ENCODE assay signal across 16 cellular contexts in genomic region chr5:81554647-81555046, GRCh38.
DNase-seq lines count a peak whose midpoint lies in the region; ATAC-seq, FAIRE-seq and TF ChIP-seq lines count a peak whose summit lies in the region.
"Had no signal": no experiment of that assay in that cellular context is flagged by ENCODE, and none has a peak within 500 bp of the region (broad histone marks: within the 10 kb centered on the region; RNA-seq: fewer than 3 reads in every experiment).

No MANE protein-coding gene starts in this region.

- peak overlapping the region; percentile 79 for H3K27ac ChIP-seq in endothelial cell of umbilical vein (ENCODE audit: insufficient read depth, low read depth, low read length)
- H3K27ac ChIP-seq: Peyer's patch had no signal

- intact Hi-C loops in endothelial cell of umbilical vein (cut with micrococcal nuclease): no loop called here

- H3K9me3 ChIP-seq in endothelial cell of umbilical vein (replicated peaks; ENCODE audit: control insufficient read depth, insufficient read depth, low read length): no peaks in the 10 kb centered on the region
- H3K9me3 ChIP-seq: Peyer's patch had no signal

- ATAC-seq in HG03571 (IDR thresholded peaks at IDR 0.05; ENCODE audit: unreplicated experiment): no peak
- ATAC-seq: CD8-positive, alpha-beta T cell; HCT116; K562 had no signal

- no peaks in the 10 kb centered on the region for H3K79me2 ChIP-seq in endothelial cell of umbilical vein (ENCODE audit: control insufficient read depth, insufficient read depth, low read length)

- BruUV-seq in endothelial cell of umbilical vein (replicated peaks; lab: Mats Ljungman, UMichigan): no TSS peak

- no peaks in the 10 kb centered on the region for H4K20me1 ChIP-seq in endothelial cell of umbilical vein (replicated peaks; ENCODE audit: control insufficient read depth, extremely low read depth, insufficient read depth, low read length)

- no peak for TF ChIP-seq POLR2A in endothelial cell of umbilical vein (IDR thresholded peaks at IDR 0.05; ENCODE audit: low read depth, low read length)

- no peak overlapping the region for H3K4me3 ChIP-seq in LNCaP clone FGC (ENCODE audit: low read depth, low read length)
- no peak overlapping the region for H3K4me3 ChIP-seq in endothelial cell of umbilical vein (replicated peaks in 1 of 3; ENCODE audit: insufficient read depth in 1 of 3, low read depth in 1 of 3, low read length in 3 of 3)
- H3K4me3 ChIP-seq: BLaER1 treated with 17β-estradiol and CSF1 and Interleukin-3, amounts not matched to agents 10 nM and 100 nM; K562; Peyer's patch had no signal

- FAIRE-seq in endothelial cell of umbilical vein (lab: Jason Lieb, UNC): no peak
- FAIRE-seq: K562 had no signal

- peak; percentile 5 for DNase-seq in NCI-H1436 (lab: John Stamatoyannopoulos, UW)
- DNase-seq in NCI-H1436 treated with DMSO at 0.1 percent for 48 hours (lab: John Stamatoyannopoulos, UW): no peak
- DNase-seq in LNCaP clone FGC (ENCODE audit: low read depth): peak; percentile 49
- peak; percentile 64 for DNase-seq in NCI-H748 (lab: John Stamatoyannopoulos, UW; ENCODE audit: unreplicated experiment)
- no peak for DNase-seq in endothelial cell of umbilical vein (ENCODE audit: low read depth, low spot score)
- DNase-seq in kidney glomerular epithelial cell (lab: John Stamatoyannopoulos, UW): no peak
- DNase-seq: CD8-positive, alpha-beta T cell; DMS79; GOT3; NCI-H446 treated with DMSO at 0.1 percent for 48 hours; Peyer's patch; T-helper 9 cell had no signal

- H2AFZ ChIP-seq in endothelial cell of umbilical vein (ENCODE audit: low read depth, low read length): no peak overlapping the region

- H3K9me1 ChIP-seq in endothelial cell of umbilical vein (replicated peaks; ENCODE audit: control insufficient read depth, extremely low read depth, insufficient read depth, low read length): no peaks in the 10 kb centered on the region

- dilution Hi-C loops in endothelial cell of umbilical vein (cut with MboI; ENCODE audit: extremely low pct_ligation_motif_present, low sequenced_read_pairs): no loop called here

- peak overlapping the region; percentile 97 for H3K4me2 ChIP-seq in endothelial cell of umbilical vein (ENCODE audit: insufficient read depth, low read length)

- TF ChIP-seq CTCF in LNCaP clone FGC (IDR thresholded peaks at IDR 0.05; ENCODE audit: control insufficient read depth, extremely low read depth, insufficient read depth): no peak
- no peak for TF ChIP-seq CTCF in endothelial cell of umbilical vein (IDR thresholded peaks at IDR 0.05; ENCODE audit: extremely low read depth in 1 of 2, insufficient read depth in 1 of 2, low read depth in 1 of 2, low read length in 2 of 2)

- peaks cover 28% of the 10 kb centered on the region for H3K4me1 ChIP-seq in endothelial cell of umbilical vein (ENCODE audit: control insufficient read depth, extremely low read depth, insufficient read depth, low read length)

- H3K27me3 ChIP-seq in endothelial cell of umbilical vein (ENCODE audit: control insufficient read depth in 2 of 2, insufficient read depth in 2 of 2, low read length in 2 of 2): no peaks in the 10 kb centered on the region
- H3K27me3 ChIP-seq: BLaER1 treated with 17β-estradiol and CSF1 and Interleukin-3, amounts not matched to agents 10 nM and 100 nM; Peyer's patch had no signal

- H3K9ac ChIP-seq in endothelial cell of umbilical vein (replicated peaks; ENCODE audit: extremely low read depth, insufficient read depth, low read length): no peak overlapping the region
- H3K9ac ChIP-seq: BLaER1 treated with 17β-estradiol and CSF1 and Interleukin-3, amounts not matched to agents 10 nM and 100 nM had no signal

- CTCF ChIA-PET in endothelial cell of umbilical vein (lab: Charles Lee): interaction anchor here (0.8 kb wide), 1 partner anchor 611 kb away, joined by 3 read pairs; no protein-coding TSS in a partner anchor

- POLR2A ChIA-PET in endothelial cell of umbilical vein (lab: Charles Lee): no interaction called here

- no peaks in the 10 kb centered on the region for H3K36me3 ChIP-seq in endothelial cell of umbilical vein (ENCODE audit: control insufficient read depth in 2 of 2, extremely low read depth in 1 of 2, insufficient read depth in 2 of 2, low read length in 2 of 2)
- H3K36me3 ChIP-seq: Peyer's patch had no signal

TF ChIP-seq in endothelial cell of umbilical vein, 7 proteins besides CTCF, POLR2A, EP300 and RAD21:
- TF ChIP-seq GATA2 (IDR thresholded peaks at IDR 0.05; ENCODE audit: insufficient read depth, insufficient read length, low read depth, low read length): no peak
- no peak for TF ChIP-seq EZH2 (IDR thresholded peaks at IDR 0.05; ENCODE audit: borderline replicate concordance, low read depth, low read length, severe bottlenecking)
- no peak for TF ChIP-seq MAX (IDR thresholded peaks at IDR 0.05; ENCODE audit: insufficient read depth, insufficient read length)
- no peak for TF ChIP-seq POLR2AphosphoS5 (IDR thresholded peaks at IDR 0.05; ENCODE audit: insufficient read depth, low read depth, low read length)
- TF ChIP-seq JUN (IDR thresholded peaks at IDR 0.05; ENCODE audit: borderline replicate concordance, insufficient read depth, insufficient read length, low read depth): no peak
TF ChIP-seq in endothelial cell of umbilical vein: peak in this region for 0.

Comparison
In these comparisons a context has a peak if more than half of its experiments do, and no peak if none do; other contexts are left out.
1. DNase-seq: peak in NCI-H1436 (single experiment), LNCaP clone FGC (single experiment) and NCI-H748 (single experiment); none in NCI-H1436 treated with DMSO at 0.1 percent for 48 hours (single experiment), endothelial cell of umbilical vein (single experiment) and kidney glomerular epithelial cell (single experiment).